Comparison of ENCODE assay signal across 8 cellular contexts in genomic region chr1:53739109-53739681, GRCh38. TPM values are rescaled to one million over a fixed set of nuclear protein-coding genes. Genes with fewer than 3 reads are reported as not detected.
DNase-seq lines count a peak whose midpoint lies in the region; ATAC-seq and TF ChIP-seq lines count a peak whose summit lies in the region.

TSS of gene GLIS1 (minus strand) at chr1:53739164. CDS start at chr1:53738064, 1,100 bp downstream.

- no peak for TF ChIP-seq CTCF in adrenal gland (IDR thresholded peaks at IDR 0.05)

- H3K27me3 ChIP-seq in adrenal gland (peaks cover 41% of the 10 kb centered on the region), aorta (ENCODE audit: control insufficient read depth in 1 of 2, insufficient read depth in 2 of 2, low read length in 1 of 2) (no peaks in the 10 kb centered on the region)

- ATAC-seq in GM21825 (IDR thresholded peaks at IDR 0.05; ENCODE audit: unreplicated experiment) (peak; percentile 96), left ventricle myocardium superior (peak; percentile 100), aorta (ENCODE audit: low FRiP score) (peak; percentile 91)

- H3K36me3 ChIP-seq in adrenal gland (replicated peaks in 1 of 2) (no peaks in the 10 kb centered on the region), aorta (ENCODE audit: control insufficient read depth in 1 of 2, insufficient read depth in 2 of 2, low read length in 1 of 2) (no peaks in the 10 kb centered on the region)

- H3K9me3 ChIP-seq in adrenal gland (replicated peaks in 1 of 3): no peaks in the 10 kb centered on the region
- no peaks in the 10 kb centered on the region for H3K9me3 ChIP-seq in aorta (ENCODE audit: control insufficient read depth, low read length)

- no peak for TF ChIP-seq POLR2A in adrenal gland (IDR thresholded peaks at IDR 0.05)

- H3K4me3 ChIP-seq in adrenal gland (peak within 1 kb of the TSS in 2 of 4 donors; percentile 29 to 80), aorta (ENCODE audit: low read length in 2 of 2) (peak within 1 kb of the TSS; percentile 0 to 54)

- DNase-seq in ELR (ENCODE audit: low read depth) (peak; percentile 89), KG1 (lab: John Stamatoyannopoulos, UW) (peak; percentile 69), RPMI7951 (ENCODE audit: low read depth) (peak; percentile 92), adrenal gland (peak; percentile 64 to 84 (median 77)), left ventricle myocardium superior (peak; percentile 92), posterior cingulate gyrus (peak; percentile 68 to 98 (median 80)), aorta (peak; percentile 83 to 93)

- H3K27ac ChIP-seq in adrenal gland (peak within 1 kb of the TSS in 1 of 5 donors; percentile 61), aorta (ENCODE audit: low read depth in 1 of 2, low read length in 2 of 2) (no peak within 1 kb of the TSS)

- H3K4me1 ChIP-seq in adrenal gland (replicated peaks in 1 of 2): peaks cover 0 to 13% of the 10 kb centered on the region in 2 donors
- H3K4me1 ChIP-seq in aorta (ENCODE audit: control insufficient read depth in 1 of 2, insufficient read depth in 2 of 2, low read length in 2 of 2): no peaks in the 10 kb centered on the region

- WGBS in adrenal gland, 4 donors: 0 to 1% (median 0%) methylated on average over 4 to 72 of the region's 73 CpGs
- WGBS in aorta, 2 donors: 1% methylated on average over 37 to 73 of the region's 73 CpGs

- intact Hi-C loops in adrenal gland (cut with DNase I): no loop called here
- intact Hi-C loops in left ventricle myocardium superior (cut with micrococcal nuclease): no loop called here
- intact Hi-C loops in posterior cingulate gyrus (cut with DNase I): no loop called here
- intact Hi-C loops in aorta (cut with DNase I): no loop called here

RNA-seq across cellular contexts. Expression of gene GLIS1, which starts in this region (rescaled TPM):
- total RNA-seq in RPMI7951 (2014; rRNA removed; shearing (Covaris generic)): 1.3 and 1.9 TPM in 2 replicates
- total RNA-seq in adrenal gland (under 1 TPM in 4 of 8 donors, not detected in 4; 0.10 to 0.35 (median 0.14) TPM), left ventricle myocardium superior (not detected), aorta (under 1 TPM; 0.19 to 0.81 TPM)
- polyA plus RNA-seq in adrenal gland (under 1 TPM in 2 of 3 donors, not detected in 1; 0.08 to 0.37 TPM), aorta (1 to 10 TPM in 1 of 2 donors, under 1 TPM in 1; 0.50 to 1.8 TPM)

Comparison
In these comparisons a context has a peak if more than half of its experiments do, and no peak if none do; other contexts are left out.
1. Peak in DNase-seq in adrenal gland; RNA of the gene not detected or under 1 TPM.
2. Peak in DNase-seq and ATAC-seq in left ventricle myocardium superior; RNA of the gene not detected or under 1 TPM.